23 cellular contexts compared by ENCODE assay signal in genomic region chr4:136001791-136002190, GRCh38.
"Had no signal": no experiment of that assay in that cellular context is flagged by ENCODE, and none has a peak within 500 bp of the region (broad histone marks: within the 10 kb centered on the region; RNA-seq: fewer than 3 reads in every experiment).

No MANE protein-coding gene starts in this region.

- ATAC-seq: HepG2 had no signal

- H3K27me3 ChIP-seq: SJSA1 had no signal

- H3K4me1 ChIP-seq: SJSA1 had no signal

- H3K36me3 ChIP-seq: SJSA1 had no signal

- H3K9me3 ChIP-seq: SJSA1 had no signal

- DNase-seq: IMR-90, Karpas-422, KG1, MV-4-11, NCI-H1048, NCI-H1105, NCI-H1417, NCI-H1436 treated with DMSO at 0.1 percent for 48 hours, NCI-H1694, NCI-H187 treated with DMSO at 0.1 percent for 48 hours, NCI-H2029 treated with DMSO at 0.1 percent for 48 hours, NCI-H2171, NCI-H446, NCI-H510A, NCI-H524 treated with DMSO at 0.1 percent for 48 hours, NCI-H69, NCI-H774, Right ventricle myocardium superior, RPMI8226, SIG-M5 had no signal

- H3K4me3 ChIP-seq: SJSA1, SK-N-MC had no signal
